In genomic region chr14:38207342-38207741, GRCh38 we compare ENCODE assay signal across 1 cellular context.
TF ChIP-seq lines count a peak whose summit lies in the region.

No MANE protein-coding gene starts in this region.

TF ChIP-seq in WTC11, 78 proteins besides CTCF, POLR2A, EP300 and RAD21 (continued from another document):
- TF ChIP-seq, protein P1, sequence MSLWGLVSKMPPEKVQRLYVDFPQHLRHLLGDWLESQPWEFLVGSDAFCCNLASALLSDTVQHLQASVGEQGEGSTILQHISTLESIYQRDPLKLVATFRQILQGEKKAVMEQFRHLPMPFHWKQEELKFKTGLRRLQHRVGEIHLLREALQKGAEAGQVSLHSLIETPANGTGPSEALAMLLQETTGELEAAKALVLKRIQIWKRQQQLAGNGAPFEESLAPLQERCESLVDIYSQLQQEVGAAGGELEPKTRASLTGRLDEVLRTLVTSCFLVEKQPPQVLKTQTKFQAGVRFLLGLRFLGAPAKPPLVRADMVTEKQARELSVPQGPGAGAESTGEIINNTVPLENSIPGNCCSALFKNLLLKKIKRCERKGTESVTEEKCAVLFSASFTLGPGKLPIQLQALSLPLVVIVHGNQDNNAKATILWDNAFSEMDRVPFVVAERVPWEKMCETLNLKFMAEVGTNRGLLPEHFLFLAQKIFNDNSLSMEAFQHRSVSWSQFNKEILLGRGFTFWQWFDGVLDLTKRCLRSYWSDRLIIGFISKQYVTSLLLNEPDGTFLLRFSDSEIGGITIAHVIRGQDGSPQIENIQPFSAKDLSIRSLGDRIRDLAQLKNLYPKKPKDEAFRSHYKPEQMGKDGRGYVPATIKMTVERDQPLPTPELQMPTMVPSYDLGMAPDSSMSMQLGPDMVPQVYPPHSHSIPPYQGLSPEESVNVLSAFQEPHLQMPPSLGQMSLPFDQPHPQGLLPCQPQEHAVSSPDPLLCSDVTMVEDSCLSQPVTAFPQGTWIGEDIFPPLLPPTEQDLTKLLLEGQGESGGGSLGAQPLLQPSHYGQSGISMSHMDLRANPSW (CRISPR knock-in tag; conservative IDR thresholded peaks at IDR 0.05; ENCODE audit: low read depth): no peak
- TF ChIP-seq, protein P2, sequence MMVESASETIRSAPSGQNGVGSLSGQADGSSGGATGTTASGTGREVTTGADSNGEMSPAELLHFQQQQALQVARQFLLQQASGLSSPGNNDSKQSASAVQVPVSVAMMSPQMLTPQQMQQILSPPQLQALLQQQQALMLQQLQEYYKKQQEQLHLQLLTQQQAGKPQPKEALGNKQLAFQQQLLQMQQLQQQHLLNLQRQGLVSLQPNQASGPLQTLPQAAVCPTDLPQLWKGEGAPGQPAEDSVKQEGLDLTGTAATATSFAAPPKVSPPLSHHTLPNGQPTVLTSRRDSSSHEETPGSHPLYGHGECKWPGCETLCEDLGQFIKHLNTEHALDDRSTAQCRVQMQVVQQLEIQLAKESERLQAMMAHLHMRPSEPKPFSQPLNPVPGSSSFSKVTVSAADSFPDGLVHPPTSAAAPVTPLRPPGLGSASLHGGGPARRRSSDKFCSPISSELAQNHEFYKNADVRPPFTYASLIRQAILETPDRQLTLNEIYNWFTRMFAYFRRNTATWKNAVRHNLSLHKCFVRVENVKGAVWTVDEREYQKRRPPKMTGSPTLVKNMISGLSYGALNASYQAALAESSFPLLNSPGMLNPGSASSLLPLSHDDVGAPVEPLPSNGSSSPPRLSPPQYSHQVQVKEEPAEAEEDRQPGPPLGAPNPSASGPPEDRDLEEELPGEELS (CRISPR knock-in tag; IDR thresholded peaks at IDR 0.05): no peak
- TF ChIP-seq TP53 (CRISPR knock-in tag; IDR thresholded peaks at IDR 0.05): no peak
- no peak for TF ChIP-seq CREM (CRISPR knock-in tag; IDR thresholded peaks at IDR 0.05)
- TF ChIP-seq, protein P3, sequence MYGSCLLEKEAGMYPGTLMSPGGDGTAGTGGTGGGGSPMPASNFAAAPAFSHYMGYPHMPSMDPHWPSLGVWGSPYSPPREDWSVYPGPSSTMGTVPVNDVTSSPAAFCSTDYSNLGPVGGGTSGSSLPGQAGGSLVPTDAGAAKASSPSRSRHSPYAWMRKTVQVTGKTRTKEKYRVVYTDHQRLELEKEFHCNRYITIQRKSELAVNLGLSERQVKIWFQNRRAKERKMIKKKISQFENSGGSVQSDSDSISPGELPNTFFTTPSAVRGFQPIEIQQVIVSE (CRISPR knock-in tag; IDR thresholded peaks at IDR 0.05; ENCODE audit: borderline replicate concordance): no peak
- TF ChIP-seq SMAD3 (CRISPR knock-in tag; IDR thresholded peaks at IDR 0.05; ENCODE audit: borderline replicate concordance): no peak
- no peak for TF ChIP-seq ATF3 (CRISPR knock-in tag; conservative IDR thresholded peaks at IDR 0.05)
- TF ChIP-seq, protein P4, sequence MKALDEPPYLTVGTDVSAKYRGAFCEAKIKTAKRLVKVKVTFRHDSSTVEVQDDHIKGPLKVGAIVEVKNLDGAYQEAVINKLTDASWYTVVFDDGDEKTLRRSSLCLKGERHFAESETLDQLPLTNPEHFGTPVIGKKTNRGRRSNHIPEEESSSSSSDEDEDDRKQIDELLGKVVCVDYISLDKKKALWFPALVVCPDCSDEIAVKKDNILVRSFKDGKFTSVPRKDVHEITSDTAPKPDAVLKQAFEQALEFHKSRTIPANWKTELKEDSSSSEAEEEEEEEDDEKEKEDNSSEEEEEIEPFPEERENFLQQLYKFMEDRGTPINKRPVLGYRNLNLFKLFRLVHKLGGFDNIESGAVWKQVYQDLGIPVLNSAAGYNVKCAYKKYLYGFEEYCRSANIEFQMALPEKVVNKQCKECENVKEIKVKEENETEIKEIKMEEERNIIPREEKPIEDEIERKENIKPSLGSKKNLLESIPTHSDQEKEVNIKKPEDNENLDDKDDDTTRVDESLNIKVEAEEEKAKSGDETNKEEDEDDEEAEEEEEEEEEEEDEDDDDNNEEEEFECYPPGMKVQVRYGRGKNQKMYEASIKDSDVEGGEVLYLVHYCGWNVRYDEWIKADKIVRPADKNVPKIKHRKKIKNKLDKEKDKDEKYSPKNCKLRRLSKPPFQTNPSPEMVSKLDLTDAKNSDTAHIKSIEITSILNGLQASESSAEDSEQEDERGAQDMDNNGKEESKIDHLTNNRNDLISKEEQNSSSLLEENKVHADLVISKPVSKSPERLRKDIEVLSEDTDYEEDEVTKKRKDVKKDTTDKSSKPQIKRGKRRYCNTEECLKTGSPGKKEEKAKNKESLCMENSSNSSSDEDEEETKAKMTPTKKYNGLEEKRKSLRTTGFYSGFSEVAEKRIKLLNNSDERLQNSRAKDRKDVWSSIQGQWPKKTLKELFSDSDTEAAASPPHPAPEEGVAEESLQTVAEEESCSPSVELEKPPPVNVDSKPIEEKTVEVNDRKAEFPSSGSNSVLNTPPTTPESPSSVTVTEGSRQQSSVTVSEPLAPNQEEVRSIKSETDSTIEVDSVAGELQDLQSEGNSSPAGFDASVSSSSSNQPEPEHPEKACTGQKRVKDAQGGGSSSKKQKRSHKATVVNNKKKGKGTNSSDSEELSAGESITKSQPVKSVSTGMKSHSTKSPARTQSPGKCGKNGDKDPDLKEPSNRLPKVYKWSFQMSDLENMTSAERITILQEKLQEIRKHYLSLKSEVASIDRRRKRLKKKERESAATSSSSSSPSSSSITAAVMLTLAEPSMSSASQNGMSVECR (CRISPR knock-in tag; IDR thresholded peaks at IDR 0.05; ENCODE audit: borderline replicate concordance): no peak
- TF ChIP-seq ZNF671 (CRISPR knock-in tag; IDR thresholded peaks at IDR 0.05): peak; percentile 80; the same call in 1 of the 2 replicates
- TF ChIP-seq SMAD4 (CRISPR knock-in tag; IDR thresholded peaks at IDR 0.05): no peak
- TF ChIP-seq FOXP1 (CRISPR knock-in tag; IDR thresholded peaks at IDR 0.05; ENCODE audit: borderline replicate concordance): no peak
- TF ChIP-seq NFE2L1 (CRISPR knock-in tag; IDR thresholded peaks at IDR 0.05): no peak
- TF ChIP-seq NR1H2 (CRISPR knock-in tag; IDR thresholded peaks at IDR 0.05): no peak
- TF ChIP-seq, protein P5, sequence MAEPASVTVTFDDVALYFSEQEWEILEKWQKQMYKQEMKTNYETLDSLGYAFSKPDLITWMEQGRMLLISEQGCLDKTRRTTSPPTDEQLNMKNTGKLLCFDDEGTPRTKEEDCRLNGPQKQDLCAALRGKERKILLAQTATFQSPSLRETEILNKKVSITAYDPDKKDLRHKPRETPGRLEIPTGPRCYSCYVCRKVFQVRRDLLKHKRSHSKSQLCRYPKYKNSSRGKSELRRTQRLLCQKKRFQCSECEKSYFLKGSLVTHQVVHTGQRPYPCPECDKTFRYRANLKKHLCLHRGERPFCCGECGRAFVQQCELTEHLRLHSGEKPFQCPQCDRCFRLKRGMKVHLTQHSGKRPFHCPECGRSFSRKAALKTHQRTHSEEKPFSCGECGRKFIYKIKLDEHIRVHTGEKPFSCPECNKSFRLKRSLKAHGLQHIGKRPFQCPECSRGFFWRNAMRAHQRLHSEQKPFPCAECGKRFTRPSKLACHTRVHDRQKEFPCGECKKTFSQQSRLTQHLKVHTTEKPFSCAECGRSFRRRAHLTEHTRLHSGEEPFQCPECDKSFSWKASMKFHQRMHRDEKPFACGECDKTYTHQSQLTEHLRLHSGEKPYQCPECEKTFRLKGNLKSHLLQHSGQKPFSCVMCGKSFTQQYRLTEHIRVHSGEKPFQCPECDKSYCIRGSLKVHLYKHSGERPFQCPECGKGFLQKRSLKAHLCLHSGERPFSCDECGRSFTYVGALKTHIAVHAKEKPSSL (CRISPR knock-in tag; conservative IDR thresholded peaks at IDR 0.05): peak; percentile 76
- TF ChIP-seq TEAD4 (CRISPR knock-in tag; IDR thresholded peaks at IDR 0.05): no peak
- TF ChIP-seq, protein P6, sequence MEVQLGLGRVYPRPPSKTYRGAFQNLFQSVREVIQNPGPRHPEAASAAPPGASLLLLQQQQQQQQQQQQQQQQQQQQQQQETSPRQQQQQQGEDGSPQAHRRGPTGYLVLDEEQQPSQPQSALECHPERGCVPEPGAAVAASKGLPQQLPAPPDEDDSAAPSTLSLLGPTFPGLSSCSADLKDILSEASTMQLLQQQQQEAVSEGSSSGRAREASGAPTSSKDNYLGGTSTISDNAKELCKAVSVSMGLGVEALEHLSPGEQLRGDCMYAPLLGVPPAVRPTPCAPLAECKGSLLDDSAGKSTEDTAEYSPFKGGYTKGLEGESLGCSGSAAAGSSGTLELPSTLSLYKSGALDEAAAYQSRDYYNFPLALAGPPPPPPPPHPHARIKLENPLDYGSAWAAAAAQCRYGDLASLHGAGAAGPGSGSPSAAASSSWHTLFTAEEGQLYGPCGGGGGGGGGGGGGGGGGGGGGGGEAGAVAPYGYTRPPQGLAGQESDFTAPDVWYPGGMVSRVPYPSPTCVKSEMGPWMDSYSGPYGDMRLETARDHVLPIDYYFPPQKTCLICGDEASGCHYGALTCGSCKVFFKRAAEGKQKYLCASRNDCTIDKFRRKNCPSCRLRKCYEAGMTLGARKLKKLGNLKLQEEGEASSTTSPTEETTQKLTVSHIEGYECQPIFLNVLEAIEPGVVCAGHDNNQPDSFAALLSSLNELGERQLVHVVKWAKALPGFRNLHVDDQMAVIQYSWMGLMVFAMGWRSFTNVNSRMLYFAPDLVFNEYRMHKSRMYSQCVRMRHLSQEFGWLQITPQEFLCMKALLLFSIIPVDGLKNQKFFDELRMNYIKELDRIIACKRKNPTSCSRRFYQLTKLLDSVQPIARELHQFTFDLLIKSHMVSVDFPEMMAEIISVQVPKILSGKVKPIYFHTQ (CRISPR knock-in tag; IDR thresholded peaks at IDR 0.05): peak; percentile 62
- TF ChIP-seq, protein P7, sequence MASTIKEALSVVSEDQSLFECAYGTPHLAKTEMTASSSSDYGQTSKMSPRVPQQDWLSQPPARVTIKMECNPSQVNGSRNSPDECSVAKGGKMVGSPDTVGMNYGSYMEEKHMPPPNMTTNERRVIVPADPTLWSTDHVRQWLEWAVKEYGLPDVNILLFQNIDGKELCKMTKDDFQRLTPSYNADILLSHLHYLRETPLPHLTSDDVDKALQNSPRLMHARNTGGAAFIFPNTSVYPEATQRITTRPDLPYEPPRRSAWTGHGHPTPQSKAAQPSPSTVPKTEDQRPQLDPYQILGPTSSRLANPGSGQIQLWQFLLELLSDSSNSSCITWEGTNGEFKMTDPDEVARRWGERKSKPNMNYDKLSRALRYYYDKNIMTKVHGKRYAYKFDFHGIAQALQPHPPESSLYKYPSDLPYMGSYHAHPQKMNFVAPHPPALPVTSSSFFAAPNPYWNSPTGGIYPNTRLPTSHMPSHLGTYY (CRISPR knock-in tag; IDR thresholded peaks at IDR 0.05): no peak; the same call in none of the 2 replicates
- TF ChIP-seq NR3C1 (CRISPR knock-in tag; conservative IDR thresholded peaks at IDR 0.05; ENCODE audit: low read depth): no peak
- TF ChIP-seq, protein P8, sequence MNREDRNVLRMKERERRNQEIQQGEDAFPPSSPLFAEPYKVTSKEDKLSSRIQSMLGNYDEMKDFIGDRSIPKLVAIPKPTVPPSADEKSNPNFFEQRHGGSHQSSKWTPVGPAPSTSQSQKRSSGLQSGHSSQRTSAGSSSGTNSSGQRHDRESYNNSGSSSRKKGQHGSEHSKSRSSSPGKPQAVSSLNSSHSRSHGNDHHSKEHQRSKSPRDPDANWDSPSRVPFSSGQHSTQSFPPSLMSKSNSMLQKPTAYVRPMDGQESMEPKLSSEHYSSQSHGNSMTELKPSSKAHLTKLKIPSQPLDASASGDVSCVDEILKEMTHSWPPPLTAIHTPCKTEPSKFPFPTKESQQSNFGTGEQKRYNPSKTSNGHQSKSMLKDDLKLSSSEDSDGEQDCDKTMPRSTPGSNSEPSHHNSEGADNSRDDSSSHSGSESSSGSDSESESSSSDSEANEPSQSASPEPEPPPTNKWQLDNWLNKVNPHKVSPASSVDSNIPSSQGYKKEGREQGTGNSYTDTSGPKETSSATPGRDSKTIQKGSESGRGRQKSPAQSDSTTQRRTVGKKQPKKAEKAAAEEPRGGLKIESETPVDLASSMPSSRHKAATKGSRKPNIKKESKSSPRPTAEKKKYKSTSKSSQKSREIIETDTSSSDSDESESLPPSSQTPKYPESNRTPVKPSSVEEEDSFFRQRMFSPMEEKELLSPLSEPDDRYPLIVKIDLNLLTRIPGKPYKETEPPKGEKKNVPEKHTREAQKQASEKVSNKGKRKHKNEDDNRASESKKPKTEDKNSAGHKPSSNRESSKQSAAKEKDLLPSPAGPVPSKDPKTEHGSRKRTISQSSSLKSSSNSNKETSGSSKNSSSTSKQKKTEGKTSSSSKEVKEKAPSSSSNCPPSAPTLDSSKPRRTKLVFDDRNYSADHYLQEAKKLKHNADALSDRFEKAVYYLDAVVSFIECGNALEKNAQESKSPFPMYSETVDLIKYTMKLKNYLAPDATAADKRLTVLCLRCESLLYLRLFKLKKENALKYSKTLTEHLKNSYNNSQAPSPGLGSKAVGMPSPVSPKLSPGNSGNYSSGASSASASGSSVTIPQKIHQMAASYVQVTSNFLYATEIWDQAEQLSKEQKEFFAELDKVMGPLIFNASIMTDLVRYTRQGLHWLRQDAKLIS (CRISPR knock-in tag; IDR thresholded peaks at IDR 0.05; ENCODE audit: borderline replicate concordance): no peak
- TF ChIP-seq ZNF532 (CRISPR knock-in tag; IDR thresholded peaks at IDR 0.05; ENCODE audit: borderline replicate concordance): 0 out of 2 replicates have a peak, but pooled peaks have one; percentile 77
- TF ChIP-seq, protein P9, sequence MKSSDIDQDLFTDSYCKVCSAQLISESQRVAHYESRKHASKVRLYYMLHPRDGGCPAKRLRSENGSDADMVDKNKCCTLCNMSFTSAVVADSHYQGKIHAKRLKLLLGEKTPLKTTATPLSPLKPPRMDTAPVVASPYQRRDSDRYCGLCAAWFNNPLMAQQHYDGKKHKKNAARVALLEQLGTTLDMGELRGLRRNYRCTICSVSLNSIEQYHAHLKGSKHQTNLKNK (CRISPR knock-in tag; IDR thresholded peaks at IDR 0.05): peak; percentile 4; the same call in 1 of the 2 replicates
